ENCODE assay signal across 8 cellular contexts in the genomic region with DNA sequence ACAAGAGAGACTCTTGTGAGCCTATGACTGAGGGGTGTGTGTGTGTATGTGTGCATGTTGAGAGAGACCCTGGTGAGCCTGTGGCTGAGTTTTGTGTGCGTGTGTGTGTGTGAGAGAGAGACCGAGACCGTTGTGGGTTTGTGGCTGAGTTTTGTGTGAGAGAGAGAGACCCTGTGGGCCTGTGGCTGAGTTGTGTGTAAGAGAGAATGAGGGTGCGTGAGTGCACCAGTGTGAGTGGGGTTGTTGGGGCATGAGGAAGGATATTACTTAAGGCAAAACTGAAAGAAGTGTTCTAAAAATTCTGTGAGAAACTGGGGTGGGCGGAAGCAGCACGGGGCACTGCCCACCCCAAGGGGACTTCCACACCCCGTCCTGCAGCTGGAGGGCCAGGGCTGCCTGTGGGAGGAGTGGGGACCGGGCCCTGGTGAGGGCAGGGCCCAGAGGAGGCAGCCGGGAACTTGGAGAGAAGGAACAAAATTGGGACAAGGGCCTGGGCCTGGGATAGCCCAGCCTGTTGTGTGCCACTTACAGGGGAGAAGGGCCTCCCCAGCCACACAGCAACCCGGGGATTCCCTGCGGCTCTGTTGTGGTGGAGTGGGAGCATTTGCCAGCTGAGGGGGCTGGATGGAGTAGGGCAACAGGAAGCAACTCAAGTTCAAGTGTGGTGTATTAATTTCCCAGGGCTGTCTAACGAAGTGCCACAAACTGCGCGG. TPM values are rescaled to one million over a fixed set of nuclear protein-coding genes. Genes with fewer than 3 reads are reported as not detected.
DNase-seq lines count a peak whose midpoint lies in the region; ATAC-seq and TF ChIP-seq lines count a peak whose summit lies in the region.

No MANE protein-coding gene starts in this region.

- H3K36me3 ChIP-seq in DOHH2 (ENCODE audit: control insufficient read depth, low read length) (peaks cover 90% of the 10 kb centered on the region), KOPT-K1 (ENCODE audit: insufficient read depth, low read length) (peaks cover 44% of the 10 kb centered on the region), WERI-Rb-1 (no peaks in the 10 kb centered on the region)

- no peaks in the 10 kb centered on the region for H3K27me3 ChIP-seq in DOHH2 (ENCODE audit: control insufficient read depth, low read length)
- H3K27me3 ChIP-seq in WERI-Rb-1 (ENCODE audit: insufficient read depth, low read depth, severe bottlenecking), result peaks cover 74% of the 10 kb centered on the region

- peaks cover 56% of the 10 kb centered on the region for H3F3A ChIP-seq in DOHH2 (ENCODE audit: control insufficient read depth, insufficient read depth)

- peak overlapping the region; percentile 62 for H3K4me3 ChIP-seq in DOHH2 (ENCODE audit: low read length)
- no peak overlapping the region for H3K4me3 ChIP-seq in WERI-Rb-1 (ENCODE audit: low read depth, low read length)

- peak; percentile 77 for DNase-seq in activated T-cell treated with anti-CD3 and anti-CD28 coated beads, Interleukin-2, amount 50 U/mL, for 1 hour
- DNase-seq in Right ventricle myocardium superior (peak; percentile 51), WERI-Rb-1 (no peak), SHP77 (lab: John Stamatoyannopoulos, UW) (no peak)
- peak; percentile 79 for DNase-seq in stimulated activated CD4-positive, alpha-beta T cell treated with anti-CD3 and anti-CD28 coated beads, Interleukin-4, amount 100 ng/mL, for 1 hour

- H3K4me1 ChIP-seq in DOHH2 (ENCODE audit: control insufficient read depth, low read length), result peaks cover 94% of the 10 kb centered on the region

- H3K79me2 ChIP-seq in DOHH2 (ENCODE audit: control insufficient read depth, low read length), result peaks cover 100% of the 10 kb centered on the region

- no peaks in the 10 kb centered on the region for H3K9me2 ChIP-seq in DOHH2 (replicated peaks; ENCODE audit: control insufficient read depth, low read length)

- H3K9me3 ChIP-seq in DOHH2 (ENCODE audit: control insufficient read depth, insufficient read depth, low read length) (no peaks in the 10 kb centered on the region), KOPT-K1 (ENCODE audit: insufficient read depth, low read length, poor library complexity, severe bottlenecking) (no peaks in the 10 kb centered on the region), WERI-Rb-1 (ENCODE audit: severe bottlenecking) (no peaks in the 10 kb centered on the region)

- peak; percentile 42 for ATAC-seq in GM21526 (IDR thresholded peaks at IDR 0.05; ENCODE audit: low FRiP score, unreplicated experiment)
- ATAC-seq in Right ventricle myocardium superior (ENCODE audit: poor library complexity), result peak; percentile 40

- H3K27ac ChIP-seq in DOHH2 (ENCODE audit: low read depth, low read length) (peak overlapping the region; percentile 59), KOPT-K1 (ENCODE audit: low read depth, low read length, poor library complexity, severe bottlenecking) (peak overlapping the region; percentile 58), WERI-Rb-1 (no peak overlapping the region)

- TF ChIP-seq CTCF in DOHH2 (IDR thresholded peaks at IDR 0.05; ENCODE audit: low read depth, low read length, poor library complexity, severe bottlenecking), result no peak
- no peak for TF ChIP-seq CTCF in WERI-Rb-1 (IDR thresholded peaks at IDR 0.05; ENCODE audit: low read depth, low read length)

- intact Hi-C loops in Right ventricle myocardium superior (cut with DNase I), result no loop called here

- H4K20me1 ChIP-seq in DOHH2 (ENCODE audit: control insufficient read depth, insufficient read depth, low read depth, low read length), result peaks cover 84% of the 10 kb centered on the region

- peak overlapping the region; percentile 81 for H3K4me2 ChIP-seq in DOHH2 (ENCODE audit: low read length)

RNA-seq across cellular contexts. Expression of a gene that starts 22.0 kb away (rescaled TPM):
- 13.7 TPM for total RNA-seq in Right ventricle myocardium superior

Comparison
In these comparisons a context has a peak if more than half of its experiments do, and no peak if none do; other contexts are left out.
1. DNase-seq: peak in activated T-cell treated with anti-CD3 and anti-CD28 coated beads, Interleukin-2, amount 50 U/mL, for 1 hour (single experiment), Right ventricle myocardium superior (single experiment) and stimulated activated CD4-positive, alpha-beta T cell treated with anti-CD3 and anti-CD28 coated beads, Interleukin-4, amount 100 ng/mL, for 1 hour (single experiment); none in WERI-Rb-1 (single experiment) and SHP77 (0 of 2).